Comparison of ENCODE assay signal across 8 cellular contexts in the genomic region with DNA sequence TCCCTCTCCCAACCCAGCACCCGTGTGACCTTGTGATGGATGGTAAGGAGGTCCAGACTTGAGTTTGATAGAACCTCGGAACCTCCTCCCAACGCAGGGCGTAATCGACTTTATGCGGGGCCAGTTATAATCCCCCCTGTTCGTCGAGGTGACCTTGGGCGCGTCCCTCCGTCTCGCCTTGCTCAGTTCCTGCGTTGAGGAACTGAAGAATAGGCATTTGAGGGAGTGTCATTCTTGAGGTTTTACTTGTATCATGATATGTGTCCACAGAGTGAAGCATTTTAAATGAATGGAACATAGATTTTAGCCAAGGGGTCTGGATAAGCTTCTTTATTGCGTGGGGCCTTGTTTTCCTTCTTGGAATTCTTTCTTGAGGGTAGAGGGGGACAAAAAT. TPM values are rescaled to one million over a fixed set of nuclear protein-coding genes. Genes with fewer than 3 reads are reported as not detected.
DNase-seq lines count a peak whose midpoint lies in the region; ATAC-seq, FAIRE-seq and TF ChIP-seq lines count a peak whose summit lies in the region.

No MANE protein-coding gene starts in this region.

- CTCF ChIA-PET in activated naive CD4-positive, alpha-beta T cell treated with anti-CD3 and anti-CD28 coated beads for 36 hours (lab: Charles Lee), result interaction anchor here (5.6 kb wide), 1 partner anchor 59 kb away, joined by 33 read pairs; no protein-coding TSS in a partner anchor

- H3K79me2 ChIP-seq in keratinocyte (ENCODE audit: control insufficient read depth, insufficient read depth, low read length), result peaks cover 38% of the 10 kb centered on the region

- DNase-seq in activated naive CD4-positive, alpha-beta T cell treated with anti-CD3 and anti-CD28 coated beads for 36 hours, result no peak
- no peak for DNase-seq in activated naive CD4-positive, alpha-beta T cell treated with Interleukin-2 at 50 U/mL for 16 hours
- DNase-seq in keratinocyte (ENCODE audit: low read depth, low spot score) (no peak), thyroid gland (no peak), H4 (ENCODE audit: low spot score) (no peak), DMS53 (lab: John Stamatoyannopoulos, UW) (no peak)

- peak overlapping the region; percentile 94 for H3K27ac ChIP-seq in keratinocyte (ENCODE audit: control insufficient read depth, insufficient read depth, low read length)
- H3K27ac ChIP-seq in thyroid gland, result peak overlapping the region; percentile 63 to 82 (median 71)

- no peaks in the 10 kb centered on the region for H3K9me3 Mint-ChIP-seq in activated naive CD4-positive, alpha-beta T cell treated with anti-CD3 and anti-CD28 coated beads for 36 hours
- no peaks in the 10 kb centered on the region for H3K9me3 Mint-ChIP-seq in activated T-helper 17 cell treated with anti-CD3 and anti-CD28 coated beads, Interleukin-2, amount 50 U/mL, for 72 hours

- H3K27me3 ChIP-seq in keratinocyte (ENCODE audit: control insufficient read depth, extremely low read depth, insufficient read depth, low read length), result no peaks in the 10 kb centered on the region
- no peaks in the 10 kb centered on the region for H3K27me3 ChIP-seq in thyroid gland

- intact Hi-C loops in activated naive CD4-positive, alpha-beta T cell treated with anti-CD3 and anti-CD28 coated beads for 36 hours (cut with micrococcal nuclease), result loop anchor here (1.0 to 2.0 kb wide), 6 partner anchors 28 to 937 kb away; a partner anchor contains a TSS
- intact Hi-C loops in thyroid gland (cut with DNase I), result no loop called here

- peak overlapping the region; percentile 99 for H2AFZ ChIP-seq in keratinocyte (ENCODE audit: control insufficient read depth, low read length)

- H3K9ac ChIP-seq in keratinocyte (ENCODE audit: control insufficient read depth, extremely low read depth, insufficient read depth, low read length), result peak overlapping the region; percentile 98

- H3K27me3 Mint-ChIP-seq in activated naive CD4-positive, alpha-beta T cell treated with anti-CD3 and anti-CD28 coated beads for 36 hours (ENCODE audit: low read depth), result no peaks in the 10 kb centered on the region
- H3K27me3 Mint-ChIP-seq in activated T-helper 17 cell treated with anti-CD3 and anti-CD28 coated beads, Interleukin-2, amount 50 U/mL, for 72 hours, result no peaks in the 10 kb centered on the region

- H3K4me1 ChIP-seq in keratinocyte (ENCODE audit: control insufficient read depth, extremely low read depth, insufficient read depth, low read length), result peaks cover 4% of the 10 kb centered on the region
- peaks cover 5 to 9% of the 10 kb centered on the region in 2 donors for H3K4me1 ChIP-seq in thyroid gland

- H3K36me3 ChIP-seq in keratinocyte (ENCODE audit: control insufficient read depth in 2 of 2, extremely low read depth in 1 of 2, insufficient read depth in 2 of 2, low read length in 2 of 2) (peaks cover 6 to 10% of the 10 kb centered on the region in 2 experiments), thyroid gland (peaks cover 19 to 31% of the 10 kb centered on the region in 2 donors)

- H3K27ac Mint-ChIP-seq in activated naive CD4-positive, alpha-beta T cell treated with anti-CD3 and anti-CD28 coated beads for 36 hours, result peak overlapping the region; percentile 92
- peak overlapping the region; percentile 96 for H3K27ac Mint-ChIP-seq in activated T-helper 17 cell treated with anti-CD3 and anti-CD28 coated beads, Interleukin-2, amount 50 U/mL, for 72 hours

- no peak for TF ChIP-seq POLR2A in thyroid gland (IDR thresholded peaks at IDR 0.05)

- H3K4me1 Mint-ChIP-seq in activated naive CD4-positive, alpha-beta T cell treated with anti-CD3 and anti-CD28 coated beads for 36 hours (ENCODE audit: low read depth), result peaks cover 23% of the 10 kb centered on the region
- H3K4me1 Mint-ChIP-seq in activated T-helper 17 cell treated with anti-CD3 and anti-CD28 coated beads, Interleukin-2, amount 50 U/mL, for 72 hours, result peaks cover 5% of the 10 kb centered on the region

- no peaks in the 10 kb centered on the region for H3K9me3 ChIP-seq in keratinocyte (ENCODE audit: control insufficient read depth, low read depth, low read length)
- H3K9me3 ChIP-seq in thyroid gland, result no peaks in the 10 kb centered on the region

- no peak for FAIRE-seq in keratinocyte (lab: Jason Lieb, UNC)

- dilution Hi-C loops in keratinocyte (cut with MboI; ENCODE audit: extremely low pct_ligation_motif_present, low sequenced_read_pairs), result no loop called here

- ATAC-seq in activated T-helper 17 cell treated with anti-CD3 and anti-CD28 coated beads, Interleukin-2, amount 50 U/mL, for 72 hours (replicated peaks), result no peak
- no peak for ATAC-seq in GM18861 (IDR thresholded peaks at IDR 0.05; ENCODE audit: unreplicated experiment)

- peaks cover 16% of the 10 kb centered on the region for H3K36me3 Mint-ChIP-seq in activated naive CD4-positive, alpha-beta T cell treated with anti-CD3 and anti-CD28 coated beads for 36 hours (ENCODE audit: low read depth)
- H3K36me3 Mint-ChIP-seq in activated T-helper 17 cell treated with anti-CD3 and anti-CD28 coated beads, Interleukin-2, amount 50 U/mL, for 72 hours (ENCODE audit: low read depth), result peaks cover 58% of the 10 kb centered on the region

- WGBS in thyroid gland, 2 donors, result 0% methylated on average over 14 of the region's 14 CpGs

- no peaks in the 10 kb centered on the region for H3K9me1 ChIP-seq in keratinocyte (ENCODE audit: control insufficient read depth, extremely low read depth, insufficient read depth, low read length)

- no peak for TF ChIP-seq CTCF in keratinocyte (optimal IDR thresholded peaks at IDR 0.05 in 1 of 3, IDR thresholded peaks at IDR 0.05 in 1 of 3, conservative IDR thresholded peaks at IDR 0.05 in 1 of 3; ENCODE audit: extremely low read depth in 1 of 3, insufficient read depth in 2 of 3, low read length in 3 of 3)
- TF ChIP-seq CTCF in thyroid gland (IDR thresholded peaks at IDR 0.05), result no peak

- H3K4me3 Mint-ChIP-seq in activated naive CD4-positive, alpha-beta T cell treated with anti-CD3 and anti-CD28 coated beads for 36 hours, result peak overlapping the region; percentile 96
- peak overlapping the region; percentile 98 for H3K4me3 Mint-ChIP-seq in activated T-helper 17 cell treated with anti-CD3 and anti-CD28 coated beads, Interleukin-2, amount 50 U/mL, for 72 hours

- peaks cover 2% of the 10 kb centered on the region for H4K20me1 ChIP-seq in keratinocyte (ENCODE audit: control insufficient read depth, extremely low read depth, insufficient read depth, low read length)

- H3K4me3 ChIP-seq in keratinocyte (ENCODE audit: control insufficient read depth in 2 of 3, extremely low read depth in 1 of 3, insufficient read depth in 2 of 3, low read depth in 1 of 3, low read length in 3 of 3) (peak overlapping the region; percentile 87 to 97 (median 96)), thyroid gland (replicated peaks in 1 of 3) (peak overlapping the region; percentile 76 to 88 (median 85))

- peak overlapping the region; percentile 90 for H3K4me2 ChIP-seq in keratinocyte (ENCODE audit: control insufficient read depth, extremely low read depth, insufficient read depth, low read depth, low read length)

RNA-seq across cellular contexts. Expression of a gene that starts 0.4 kb away (rescaled TPM):
- 10 to 100 TPM; 52.6 to 54.4 TPM for total RNA-seq in activated naive CD4-positive, alpha-beta T cell treated with anti-CD3 and anti-CD28 coated beads for 36 hours
- total RNA-seq in activated T-helper 17 cell treated with anti-CD3 and anti-CD28 coated beads, Interleukin-2, amount 50 U/mL, for 72 hours, result 10 to 100 TPM; 40.5 to 93.4 TPM
- polyA plus RNA-seq in keratinocyte, result 72.5 to 116 TPM (median 102 TPM) in 3 replicates
- polyA plus RNA-seq in keratinocyte (2011; ENCODE audit: low read depth), result 29.4 TPM
- 66.3 and 111 TPM in 2 replicates for polyA plus RNA-seq in keratinocyte (2011; cell fraction: cytosol; rRNA removed)
- 48.0 and 65.9 TPM in 2 replicates for polyA plus RNA-seq in keratinocyte (2011; cell fraction: nucleus; rRNA removed)
- 58.3 and 79.9 TPM in 2 replicates for polyA plus RNA-seq in keratinocyte (2012; ENCODE audit: low replicate concordance)
- 25.1 to 36.6 TPM (median 34.0 TPM) in 3 replicates for polyA minus RNA-seq in keratinocyte
- 28.6 TPM for polyA minus RNA-seq in keratinocyte (2011; cell fraction: cytosol; rRNA and poly(A)+ RNA removed)
- polyA minus RNA-seq in keratinocyte (2011; cell fraction: nucleus; rRNA and poly(A)+ RNA removed), result 17.3 and 31.0 TPM in 2 replicates
- total RNA-seq in thyroid gland, result 10 to 100 TPM; 34.7 to 46.8 (median 40.1) TPM
- 132 and 143 TPM in 2 replicates for total RNA-seq in H4 (2014; rRNA removed; shearing (Covaris generic))

RNA-seq across cellular contexts. Expression of a gene that starts 9.4 kb away (rescaled TPM):
- total RNA-seq in activated naive CD4-positive, alpha-beta T cell treated with anti-CD3 and anti-CD28 coated beads for 36 hours, result not detected
- total RNA-seq in activated T-helper 17 cell treated with anti-CD3 and anti-CD28 coated beads, Interleukin-2, amount 50 U/mL, for 72 hours, result not detected
- 0.01 TPM in 1 of 3 replicates, not detected in the others for polyA plus RNA-seq in keratinocyte
- not detected for polyA plus RNA-seq in keratinocyte (2011; ENCODE audit: low read depth)
- polyA plus RNA-seq in keratinocyte (2011; cell fraction: cytosol; rRNA removed), result 0.04 and 0.05 TPM in 2 replicates
- polyA plus RNA-seq in keratinocyte (2011; cell fraction: nucleus; rRNA removed), result 0.04 and 0.08 TPM in 2 replicates
- polyA plus RNA-seq in keratinocyte (2012; ENCODE audit: low replicate concordance), result 0.08 TPM in 1 of 2 replicates, not detected in the other
- not detected in 3 replicates for polyA minus RNA-seq in keratinocyte
- polyA minus RNA-seq in keratinocyte (2011; cell fraction: cytosol; rRNA and poly(A)+ RNA removed), result not detected
- polyA minus RNA-seq in keratinocyte (2011; cell fraction: nucleus; rRNA and poly(A)+ RNA removed), result not detected in 2 replicates
- total RNA-seq in thyroid gland, result 10 to 100 TPM; 30.6 to 50.0 (median 35.9) TPM
- 0.10 TPM in 1 of 2 replicates, not detected in the other for total RNA-seq in H4 (2014; rRNA removed; shearing (Covaris generic))

RNA-seq across cellular contexts. Expression of a gene that starts 26.7 kb away (rescaled TPM):
- total RNA-seq in activated naive CD4-positive, alpha-beta T cell treated with anti-CD3 and anti-CD28 coated beads for 36 hours, result 10 to 100 TPM; 43.4 to 44.4 TPM
- 10 to 100 TPM; 36.9 to 39.8 TPM for total RNA-seq in activated T-helper 17 cell treated with anti-CD3 and anti-CD28 coated beads, Interleukin-2, amount 50 U/mL, for 72 hours
- polyA plus RNA-seq in keratinocyte, result 35.4 to 63.0 TPM (median 59.8 TPM) in 3 replicates
- polyA plus RNA-seq in keratinocyte (2011; ENCODE audit: low read depth), result 32.3 TPM
- polyA plus RNA-seq in keratinocyte (2011; cell fraction: cytosol; rRNA removed), result 46.5 and 51.2 TPM in 2 replicates
- polyA plus RNA-seq in keratinocyte (2011; cell fraction: nucleus; rRNA removed), result 71.9 and 75.9 TPM in 2 replicates
- 66.8 and 71.1 TPM in 2 replicates for polyA plus RNA-seq in keratinocyte (2012; ENCODE audit: low replicate concordance)
- polyA minus RNA-seq in keratinocyte, result 53.5 to 133 TPM (median 56.0 TPM) in 3 replicates
- 46.4 TPM for polyA minus RNA-seq in keratinocyte (2011; cell fraction: cytosol; rRNA and poly(A)+ RNA removed)
- polyA minus RNA-seq in keratinocyte (2011; cell fraction: nucleus; rRNA and poly(A)+ RNA removed), result 29.3 and 37.8 TPM in 2 replicates
- 10 to 100 TPM; 61.4 to 98.1 (median 85.7) TPM for total RNA-seq in thyroid gland
- 86.4 and 89.6 TPM in 2 replicates for total RNA-seq in H4 (2014; rRNA removed; shearing (Covaris generic))

RNA-seq across cellular contexts. Expression of a gene that starts 54.6 kb away (rescaled TPM):
- under 1 TPM; 0.27 to 0.31 TPM for total RNA-seq in activated naive CD4-positive, alpha-beta T cell treated with anti-CD3 and anti-CD28 coated beads for 36 hours
- under 1 TPM; 0.32 to 0.64 TPM for total RNA-seq in activated T-helper 17 cell treated with anti-CD3 and anti-CD28 coated beads, Interleukin-2, amount 50 U/mL, for 72 hours
- 0.23 to 1.1 TPM (median 0.51 TPM) in 3 replicates for polyA plus RNA-seq in keratinocyte
- 5.3 TPM for polyA plus RNA-seq in keratinocyte (2011; ENCODE audit: low read depth)
- 0.18 and 0.64 TPM in 2 replicates for polyA plus RNA-seq in keratinocyte (2011; cell fraction: cytosol; rRNA removed)
- 2.2 and 3.1 TPM in 2 replicates for polyA plus RNA-seq in keratinocyte (2011; cell fraction: nucleus; rRNA removed)
- 0.28 and 10.7 TPM in 2 replicates for polyA plus RNA-seq in keratinocyte (2012; ENCODE audit: low replicate concordance)
- 0.20 to 1.2 TPM (median 0.89 TPM) in 3 replicates for polyA minus RNA-seq in keratinocyte
- polyA minus RNA-seq in keratinocyte (2011; cell fraction: cytosol; rRNA and poly(A)+ RNA removed), result 1.9 TPM
- polyA minus RNA-seq in keratinocyte (2011; cell fraction: nucleus; rRNA and poly(A)+ RNA removed), result 1.2 TPM in 2 replicates
- total RNA-seq in thyroid gland, result 10 to 100 TPM in 2 of 4 donors, 1 to 10 TPM in 2; 6.6 to 28.8 (median 12.6) TPM
- total RNA-seq in H4 (2014; rRNA removed; shearing (Covaris generic)), result 1.9 and 4.5 TPM in 2 replicates

Comparison
In these comparisons a context has a peak if more than half of its experiments do, and no peak if none do; other contexts are left out.
1. RNA of a gene that starts 9.4 kb away (total RNA-seq): 30.6 to 50.0 TPM in thyroid gland; 0.10 TPM in H4, not detected in activated naive CD4-positive, alpha-beta T cell treated with anti-CD3 and anti-CD28 coated beads for 36 hours and not detected in activated T-helper 17 cell treated with anti-CD3 and anti-CD28 coated beads, Interleukin-2, amount 50 U/mL, for 72 hours; every median in the first group is over 10 times any median in the second.